Comparison of ENCODE assay signal across 21 cellular contexts in genomic region chr4:2619459-2619858, GRCh38.
DNase-seq lines count a peak whose midpoint lies in the region; ATAC-seq and TF ChIP-seq lines count a peak whose summit lies in the region.
"Had no signal": no experiment of that assay in that cellular context is flagged by ENCODE, and none has a peak within 500 bp of the region (broad histone marks: within the 10 kb centered on the region; RNA-seq: fewer than 3 reads in every experiment).

No MANE protein-coding gene starts in this region.

- H4K91ac ChIP-seq in H9 (ENCODE audit: insufficient read length, low read depth, low read length): no peak overlapping the region

- no peaks in the 10 kb centered on the region for H3K23me2 ChIP-seq in H9 (ENCODE audit: insufficient read length, low read depth, low read length, poor library complexity, severe bottlenecking)

- H4K8ac ChIP-seq in H9 (replicated peaks; ENCODE audit: insufficient read length, low read depth, low read length): no peak overlapping the region

- H3K4me3 Mint-ChIP-seq in H9 (no peak overlapping the region), endothelial cell (ENCODE audit: unreplicated experiment) (no peak overlapping the region)
- H3K4me3 Mint-ChIP-seq in central memory CD8-positive, alpha-beta T cell: no peak overlapping the region
- no peak overlapping the region for H3K4me3 Mint-ChIP-seq in stimulated activated effector memory CD8-positive, alpha-beta T cell treated with anti-CD3 and anti-CD28 coated beads, Interleukin-12 subunit alpha, Interleukin-12 subunit beta, amount 100 ng/mL, for 72 hours
- H3K4me3 Mint-ChIP-seq: B cell, CD14-positive monocyte had no signal

- H3K36me3 Mint-ChIP-seq in H9 (ENCODE audit: insufficient read depth in 1 of 3, low read depth in 3 of 3) (peaks cover 4 to 11% (median 8%) of the 10 kb centered on the region in 3 experiments; a peak in 3 of 7 replicates), endothelial cell (ENCODE audit: low read depth, unreplicated experiment) (peaks cover 8% of the 10 kb centered on the region)
- peaks cover 5% of the 10 kb centered on the region for H3K36me3 Mint-ChIP-seq in central memory CD8-positive, alpha-beta T cell (ENCODE audit: insufficient read depth)
- peaks cover 6% of the 10 kb centered on the region for H3K36me3 Mint-ChIP-seq in stimulated activated effector memory CD8-positive, alpha-beta T cell treated with anti-CD3 and anti-CD28 coated beads, Interleukin-12 subunit alpha, Interleukin-12 subunit beta, amount 100 ng/mL, for 72 hours

- H3K27me3 ChIP-seq in H9 (ENCODE audit: insufficient read depth, low read length): no peaks in the 10 kb centered on the region
- H3K27me3 ChIP-seq: MG63 had no signal

- H3K4me2 ChIP-seq in H9 (ENCODE audit: insufficient read depth, insufficient read length, low read length): no peak overlapping the region
- H3K4me2 ChIP-seq: A549 had no signal

- no peak overlapping the region for H2AFZ ChIP-seq in H9 (ENCODE audit: low read length)
- H2AFZ ChIP-seq: GM23248 had no signal

- H4K5ac ChIP-seq in H9 (ENCODE audit: insufficient read length, low read depth, low read length): no peak overlapping the region

- H3K4me1 Mint-ChIP-seq in H9 (peaks cover 50 to 55% of the 10 kb centered on the region in 2 experiments), endothelial cell (ENCODE audit: unreplicated experiment) (peaks cover 18% of the 10 kb centered on the region)
- H3K4me1 Mint-ChIP-seq in central memory CD8-positive, alpha-beta T cell: peaks cover 62% of the 10 kb centered on the region
- peaks cover 36% of the 10 kb centered on the region for H3K4me1 Mint-ChIP-seq in stimulated activated effector memory CD8-positive, alpha-beta T cell treated with anti-CD3 and anti-CD28 coated beads, Interleukin-12 subunit alpha, Interleukin-12 subunit beta, amount 100 ng/mL, for 72 hours

- H3K79me1 ChIP-seq in H9 (ENCODE audit: insufficient read depth, low read depth, low read length, poor library complexity, severe bottlenecking): peaks cover 2% of the 10 kb centered on the region

- peaks cover 4% of the 10 kb centered on the region for H4K20me1 ChIP-seq in H9 (ENCODE audit: control insufficient read depth, insufficient read depth, insufficient read length)

- peak overlapping the region in 2 of 3 experiments; percentile 38 to 89; a peak in 3 of 7 replicates for H3K27ac Mint-ChIP-seq in H9
- H3K27ac Mint-ChIP-seq in central memory CD8-positive, alpha-beta T cell (ENCODE audit: low read depth): peak overlapping the region; percentile 49
- H3K27ac Mint-ChIP-seq in stimulated activated effector memory CD8-positive, alpha-beta T cell treated with anti-CD3 and anti-CD28 coated beads, Interleukin-12 subunit alpha, Interleukin-12 subunit beta, amount 100 ng/mL, for 72 hours: peak overlapping the region; percentile 89
- H3K27ac Mint-ChIP-seq in endothelial cell (ENCODE audit: unreplicated experiment): no peak overlapping the region
- H3K27ac Mint-ChIP-seq: B cell had no signal

- H3K4ac ChIP-seq in H9 (ENCODE audit: low read depth, low read length): no peak overlapping the region

- peaks cover 8% of the 10 kb centered on the region; the same call in 1 of the 2 replicates for H3K79me2 ChIP-seq in H9 (ENCODE audit: insufficient read depth, low read length)

- peaks cover 4% of the 10 kb centered on the region; the same call in 1 of the 2 replicates for H3K4me1 ChIP-seq in H9 (ENCODE audit: insufficient read depth, low read length)
- H3K4me1 ChIP-seq: A549 had no signal

- no peak overlapping the region for H2BK5ac ChIP-seq in H9 (ENCODE audit: insufficient read length, low read length)

- no peak overlapping the region for H2BK120ac ChIP-seq in H9 (ENCODE audit: low read depth, low read length, poor library complexity, severe bottlenecking)

- H2BK20ac ChIP-seq in H9 (ENCODE audit: low read depth, low read length, poor library complexity, severe bottlenecking): no peak overlapping the region

- in situ Hi-C loops in G401 (cut with HindIII; ENCODE audit: low sequenced_read_pairs): no loop called here

- no peak overlapping the region for H3K18ac ChIP-seq in H9 (ENCODE audit: insufficient read length, low read depth, low read length)

- H3K27me3 Mint-ChIP-seq in H9 (ENCODE audit: low read depth) (no peaks in the 10 kb centered on the region; the same call in 1 of the 2 replicates), endothelial cell (ENCODE audit: unreplicated experiment) (peaks cover 4% of the 10 kb centered on the region)
- no peaks in the 10 kb centered on the region for H3K27me3 Mint-ChIP-seq in central memory CD8-positive, alpha-beta T cell
- H3K27me3 Mint-ChIP-seq: B cell had no signal

- H3K14ac ChIP-seq in H9 (ENCODE audit: insufficient read depth, low read length): no peak overlapping the region

- H3K9ac ChIP-seq in H9 (ENCODE audit: extremely low read depth, insufficient read length, low read length): no peak overlapping the region
- H3K9ac ChIP-seq: GM23248 had no signal

- no peak for ATAC-seq in central memory CD8-positive, alpha-beta T cell (replicated peaks; ENCODE audit: extremely low read depth, poor library complexity, severe bottlenecking)
- no peak for ATAC-seq in stimulated activated effector memory CD8-positive, alpha-beta T cell treated with anti-CD3 and anti-CD28 coated beads, Interleukin-12 subunit alpha, Interleukin-12 subunit beta, amount 100 ng/mL, for 72 hours
- ATAC-seq: A549, HepG2, K562, Right ventricle myocardium inferior had no signal

- no peaks in the 10 kb centered on the region for H3K9me3 ChIP-seq in H9 (ENCODE audit: control insufficient read depth, low read depth, low read length)
- H3K9me3 ChIP-seq: A549, MG63 had no signal

- H3K56ac ChIP-seq in H9 (ENCODE audit: insufficient read length, low read depth, low read length): no peak overlapping the region

- H3K23ac ChIP-seq in H9 (ENCODE audit: insufficient read length, low read depth, low read length): no peak overlapping the region

- no peak overlapping the region for H2BK12ac ChIP-seq in H9 (ENCODE audit: insufficient read length, low read depth, low read length)

- H3K9me3 Mint-ChIP-seq in H9: no peaks in the 10 kb centered on the region
- H3K9me3 Mint-ChIP-seq in central memory CD8-positive, alpha-beta T cell: no peaks in the 10 kb centered on the region
- no peaks in the 10 kb centered on the region for H3K9me3 Mint-ChIP-seq in stimulated activated effector memory CD8-positive, alpha-beta T cell treated with anti-CD3 and anti-CD28 coated beads, Interleukin-12 subunit alpha, Interleukin-12 subunit beta, amount 100 ng/mL, for 72 hours
- no peaks in the 10 kb centered on the region for H3K9me3 Mint-ChIP-seq in endothelial cell (ENCODE audit: unreplicated experiment)
- H3K9me3 Mint-ChIP-seq: CD14-positive monocyte had no signal

- H2AK5ac ChIP-seq in H9 (ENCODE audit: insufficient read length, low read length): no peak overlapping the region

- no peak overlapping the region for H3K27ac ChIP-seq in H9 (ENCODE audit: insufficient read length, low read depth, low read length)
- H3K27ac ChIP-seq: A549, GM23248 had no signal

- H2BK15ac ChIP-seq in H9 (ENCODE audit: low read depth, low read length): no peak overlapping the region

- DNase-seq in H9 (no peak), mesenteric fat pad (ENCODE audit: low spot score) (peak; percentile 20), G401 (ENCODE audit: low spot score) (no peak), endothelial cell (ENCODE audit: low spot score) (no peak), pons (ENCODE audit: low spot score) (no peak)
- no peak for DNase-seq in central memory CD8-positive, alpha-beta T cell (ENCODE audit: low spot score in 2 of 2)
- no peak for DNase-seq in stimulated activated effector memory CD8-positive, alpha-beta T cell treated with anti-CD3 and anti-CD28 coated beads, Interleukin-12 subunit alpha, Interleukin-12 subunit beta, amount 100 ng/mL, for 72 hours (ENCODE audit: low spot score in 2 of 2)
- DNase-seq: DMS53, GM23248, MG63, NCI-H1417, NCI-H1694 treated with DMSO at 0.1 percent for 48 hours, NCI-H446, NCI-H526 treated with DMSO at 0.1 percent for 48 hours, OCI-M1 had no signal

- no peak overlapping the region for H3T11ph ChIP-seq in H9 (ENCODE audit: low read length)

- no CpG with 5 or more reads among the region's 8 CpGs for WGBS in H9 (ENCODE audit: extremely low coverage, insufficient read length, low lambda C conversion rate)

- TF ChIP-seq CTCF in H9 (conservative IDR thresholded peaks at IDR 0.05) (no peak), endothelial cell (IDR thresholded peaks at IDR 0.05; ENCODE audit: unreplicated experiment) (no peak)
